Comparison of ENCODE assay signal across 18 cellular contexts in genomic region chr5:107633171-107633901, GRCh38. TPM values are rescaled to one million over a fixed set of nuclear protein-coding genes. Genes with fewer than 3 reads are reported as not detected.
A peak's percentile ranks its signal among the peaks of the same experiment; 100 is the strongest.
DNase-seq lines count a peak whose midpoint lies in the region; ATAC-seq and TF ChIP-seq lines count a peak whose summit lies in the region.
"Had no signal": no experiment of that assay in that cellular context is flagged by ENCODE, and none has a peak within 500 bp of the region (broad histone marks: within the 10 kb centered on the region; RNA-seq: fewer than 3 reads in every experiment).

No MANE protein-coding gene starts in this region.

- H3K9me3 Mint-ChIP-seq in neural progenitor cell: no peaks in the 10 kb centered on the region
- H3K9me3 Mint-ChIP-seq: activated CD8-positive, alpha-beta T cell treated with anti-CD3 and anti-CD28 coated beads for 36 hours had no signal

- peaks cover 23% of the 10 kb centered on the region for H3K36me3 Mint-ChIP-seq in neural progenitor cell

- no peaks in the 10 kb centered on the region for H3K9me3 ChIP-seq in neural progenitor cell (ENCODE audit: low read depth)
- H3K9me3 ChIP-seq: upper lobe of right lung had no signal

- peak overlapping the region; percentile 4 for H3K4me3 ChIP-seq in neural progenitor cell
- H3K4me3 ChIP-seq: upper lobe of right lung had no signal

- no peak overlapping the region for H3K27ac Mint-ChIP-seq in neural progenitor cell
- H3K27ac Mint-ChIP-seq: activated CD8-positive, alpha-beta T cell treated with anti-CD3 and anti-CD28 coated beads for 36 hours; B cell had no signal

- ATAC-seq in GM19023 (IDR thresholded peaks at IDR 0.05; ENCODE audit: unreplicated experiment): no peak
- ATAC-seq: activated CD8-positive, alpha-beta T cell treated with anti-CD3 and anti-CD28 coated beads for 36 hours; upper lobe of right lung had no signal

- peaks cover 6% of the 10 kb centered on the region for H3K36me3 ChIP-seq in neural progenitor cell
- H3K36me3 ChIP-seq: upper lobe of right lung had no signal

- peak overlapping the region; percentile 55 for H3K4me2 ChIP-seq in neural progenitor cell
- H3K4me2 ChIP-seq: KMS-11 had no signal

- no peaks in the 10 kb centered on the region for H3K27me3 ChIP-seq in neural progenitor cell
- H3K27me3 ChIP-seq: upper lobe of right lung had no signal

- H3K4me3 Mint-ChIP-seq in neural progenitor cell: no peak overlapping the region
- H3K4me3 Mint-ChIP-seq: activated CD8-positive, alpha-beta T cell treated with anti-CD3 and anti-CD28 coated beads for 36 hours; B cell had no signal

- peaks cover 56% of the 10 kb centered on the region for H3K4me1 ChIP-seq in neural progenitor cell
- H3K4me1 ChIP-seq: upper lobe of right lung had no signal

- H4K20me1 ChIP-seq in neural progenitor cell (ENCODE audit: low read depth): peaks cover 100% of the 10 kb centered on the region

- peak; percentile 2 for DNase-seq in EH (ENCODE audit: low read depth)
- DNase-seq in NCI-H2227 (lab: John Stamatoyannopoulos, UW; ENCODE audit: unreplicated experiment): peak; percentile 36
- DNase-seq in dermis blood vessel endothelial cell: peak; percentile 29
- peak; percentile 60 for DNase-seq in neural progenitor cell (ENCODE audit: low spot score)
- DNase-seq in T-helper 2 cell: no peak
- no peak for DNase-seq in OCI-M2 (lab: John Stamatoyannopoulos, UW; ENCODE audit: unreplicated experiment)
- no peak for DNase-seq in cerebellum (ENCODE audit: low spot score)
- DNase-seq: activated CD8-positive, alpha-beta T cell treated with anti-CD3 and anti-CD28 coated beads for 36 hours; DMS79 treated with DMSO at 0.1 percent for 48 hours; effector CD4-positive, alpha-beta T cell; NCI-H1930; SHP77; stimulated activated CD4-positive, alpha-beta T cell treated with anti-CD3 and anti-CD28 coated beads, Interleukin-2, amount 100 ng/mL, for 24 hours; stimulated activated CD8-positive, alpha-beta memory T cell treated with anti-CD3 and anti-CD28 coated beads, Interleukin-4, amount 100 ng/mL, for 48 hours; upper lobe of right lung had no signal

- H3K27me3 Mint-ChIP-seq in neural progenitor cell (ENCODE audit: insufficient read depth, low read depth): peaks cover 2% of the 10 kb centered on the region
- H3K27me3 Mint-ChIP-seq: B cell had no signal

- no peak overlapping the region for H2AFZ ChIP-seq in neural progenitor cell (replicated peaks)

- peak overlapping the region; percentile 83 for H3K27ac ChIP-seq in neural progenitor cell
- H3K27ac ChIP-seq: KMS-11, upper lobe of right lung had no signal

- peaks cover 45% of the 10 kb centered on the region for H3F3A ChIP-seq in neural progenitor cell (ENCODE audit: low read depth)

- peaks cover 100% of the 10 kb centered on the region for H3K79me2 ChIP-seq in neural progenitor cell (ENCODE audit: low read depth)

- TF ChIP-seq CTCF in neural progenitor cell (IDR thresholded peaks at IDR 0.05): no peak

- H3K4me1 Mint-ChIP-seq in neural progenitor cell: peaks cover 51% of the 10 kb centered on the region
- H3K4me1 Mint-ChIP-seq: B cell had no signal

- H3K9ac ChIP-seq in neural progenitor cell: no peak overlapping the region
- H3K9ac ChIP-seq: KMS-11 had no signal

RNA-seq across cellular contexts. Expression of gene EFNA5, which starts 37.4 kb away (rescaled TPM):
- total RNA-seq in dermis blood vessel endothelial cell: 36.1 and 77.0 TPM in 2 replicates
- 70.5 and 105 TPM in 2 replicates for total RNA-seq in neural progenitor cell (ENCODE audit: low replicate concordance)
- 22.9 TPM for total RNA-seq in cerebellum
- total RNA-seq: activated CD8-positive, alpha-beta T cell treated with anti-CD3 and anti-CD28 coated beads for 36 hours; B cell had no signal

Comparison
In these comparisons a context has a peak if more than half of its experiments do, and no peak if none do; other contexts are left out.
1. DNase-seq: peak in EH (single experiment), NCI-H2227 (single experiment), dermis blood vessel endothelial cell (single experiment) and neural progenitor cell (single experiment); none in T-helper 2 cell (0 of 5), OCI-M2 (single experiment) and cerebellum (single experiment).